Comparison of ENCODE assay signal across 9 cellular contexts in the genomic region with DNA sequence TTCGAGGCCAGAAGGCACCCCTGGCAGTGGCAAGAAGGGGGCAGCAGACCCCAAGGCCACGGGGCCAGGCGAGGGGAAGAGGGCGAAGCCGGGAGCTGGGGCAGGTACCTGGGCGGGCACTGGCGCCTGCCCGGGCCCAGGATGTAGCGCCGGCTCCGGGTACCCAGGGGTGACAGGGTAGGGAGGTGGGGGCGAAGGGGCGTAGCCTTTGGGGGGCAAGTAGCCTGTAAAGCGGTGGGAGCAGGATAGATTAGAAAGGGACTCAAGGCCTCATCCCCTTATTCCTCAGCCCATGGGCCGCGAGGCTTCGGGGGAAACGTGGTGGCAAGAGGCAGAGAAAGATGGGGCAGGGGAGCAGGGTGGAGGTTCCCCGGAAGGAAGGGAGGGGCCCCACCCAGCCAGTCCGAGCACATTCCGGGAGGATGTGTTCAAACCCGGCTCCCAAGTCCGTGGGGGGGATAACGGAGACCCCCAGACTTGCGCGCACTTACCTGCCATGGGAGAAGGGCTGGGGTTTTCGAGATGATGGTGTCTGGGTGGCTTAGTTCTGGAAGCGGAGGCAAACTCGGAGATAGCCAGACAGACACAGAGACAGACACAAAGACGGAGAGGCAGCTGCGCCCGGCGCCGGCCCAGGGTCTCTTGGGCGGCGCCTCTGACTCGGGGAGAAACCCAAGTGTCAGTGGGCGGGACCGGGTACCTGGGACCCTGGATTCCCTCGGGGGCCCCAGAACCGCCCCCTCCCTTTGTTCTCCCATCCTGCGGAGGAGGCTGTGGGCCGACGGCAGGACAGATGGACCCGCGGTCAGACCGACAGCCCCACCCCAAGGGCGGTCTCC. TPM values are rescaled to one million over a fixed set of nuclear protein-coding genes. Genes with fewer than 3 reads are reported as not detected.
DNase-seq lines count a peak whose midpoint lies in the region; ATAC-seq and TF ChIP-seq lines count a peak whose summit lies in the region.
"Had no signal": no experiment of that assay in that cellular context is flagged by ENCODE, and none has a peak within 500 bp of the region (broad histone marks: within the 10 kb centered on the region; RNA-seq: fewer than 3 reads in every experiment).

No MANE protein-coding gene starts in this region.

- no peak overlapping the region for H3K27ac Mint-ChIP-seq in WTC11

- peak; percentile 15 for ATAC-seq in GM19468 (IDR thresholded peaks at IDR 0.05; ENCODE audit: extremely low read depth, unreplicated experiment)
- peak; percentile 51 for ATAC-seq in WTC11

- CTCF ChIA-PET in WTC11 (lab: Charles Lee) = interaction anchor here (0.6 to 4.1 kb wide), 35 partner anchors 9 to 323 kb away, joined by 3 to 59 read pairs (median 7); partner anchors contain the start of genes ACAP1, CHRNB1, FGF11 and NLGN2

- H3K9me3 Mint-ChIP-seq in WTC11 = no peaks in the 10 kb centered on the region

- H3K9me3 ChIP-seq in HUES48 (ENCODE audit: control insufficient read depth, insufficient read depth, low read length) (no peaks in the 10 kb centered on the region), duodenal mucosa (ENCODE audit: control insufficient read depth in 1 of 2, low read length in 2 of 2) (no peaks in the 10 kb centered on the region), mucosa of rectum (ENCODE audit: control insufficient read depth in 2 of 2, low read length in 2 of 2) (no peaks in the 10 kb centered on the region), stomach smooth muscle (ENCODE audit: control insufficient read depth in 2 of 2, low read length in 2 of 2) (no peaks in the 10 kb centered on the region)

- peaks cover 20% of the 10 kb centered on the region for H3K36me3 Mint-ChIP-seq in WTC11

- H3K4me1 ChIP-seq in HUES48 (ENCODE audit: control insufficient read depth, insufficient read depth, low read length) (peaks cover 5% of the 10 kb centered on the region; the same call in 1 of the 2 replicates), duodenal mucosa (ENCODE audit: control insufficient read depth in 1 of 2, insufficient read depth in 2 of 2, low read length in 2 of 2) (peaks cover 10 to 14% of the 10 kb centered on the region in 2 donors), mucosa of rectum (ENCODE audit: control insufficient read depth in 2 of 2, insufficient read depth in 2 of 2, low read length in 2 of 2) (peaks cover 11 to 13% of the 10 kb centered on the region in 2 donors), stomach smooth muscle (ENCODE audit: control insufficient read depth, insufficient read depth, low read length) (peaks cover 20% of the 10 kb centered on the region)

- H3K4me3 ChIP-seq in HUES48 (ENCODE audit: low read depth, low read length) (peak overlapping the region; percentile 90), duodenal mucosa (ENCODE audit: low read depth in 1 of 2, low read length in 2 of 2) (peak overlapping the region; percentile 82 to 86), mucosa of rectum (ENCODE audit: low read length in 2 of 2) (peak overlapping the region; percentile 79 to 81), stomach smooth muscle (ENCODE audit: low read length in 2 of 2) (peak overlapping the region; percentile 76 to 84)

- H3K36me3 ChIP-seq in HUES48 (ENCODE audit: control insufficient read depth, insufficient read depth, low read length) (peaks cover 37% of the 10 kb centered on the region), duodenal mucosa (ENCODE audit: control insufficient read depth in 1 of 2, insufficient read depth in 2 of 2, low read length in 2 of 2) (peaks cover 5 to 13% of the 10 kb centered on the region in 2 donors), mucosa of rectum (ENCODE audit: control insufficient read depth in 2 of 2, insufficient read depth in 2 of 2, low read length in 2 of 2) (peaks cover 10 to 11% of the 10 kb centered on the region in 2 donors), stomach smooth muscle (ENCODE audit: control insufficient read depth in 2 of 2, insufficient read depth in 2 of 2, low read length in 2 of 2) (peaks cover 6 to 16% of the 10 kb centered on the region in 2 donors)

- peak overlapping the region; percentile 82 for H3K27ac ChIP-seq in HUES48 (ENCODE audit: low read depth, low read length)
- H3K27ac ChIP-seq in duodenal mucosa (ENCODE audit: low read depth, low read length) = peak overlapping the region; percentile 90
- peak overlapping the region; percentile 89 to 93 for H3K27ac ChIP-seq in mucosa of rectum (ENCODE audit: low read depth in 2 of 2, low read length in 2 of 2)
- peak overlapping the region; percentile 69 for H3K27ac ChIP-seq in stomach smooth muscle (ENCODE audit: low read length)

- H3K4me3 Mint-ChIP-seq in WTC11 = peak overlapping the region; percentile 90

- H3K27me3 ChIP-seq in HUES48 (ENCODE audit: control insufficient read depth, insufficient read depth, low read length) (no peaks in the 10 kb centered on the region), duodenal mucosa (ENCODE audit: control insufficient read depth in 1 of 2, insufficient read depth in 2 of 2, low read length in 2 of 2) (no peaks in the 10 kb centered on the region), mucosa of rectum (ENCODE audit: control insufficient read depth in 2 of 2, insufficient read depth in 2 of 2, low read length in 2 of 2) (no peaks in the 10 kb centered on the region), stomach smooth muscle (ENCODE audit: control insufficient read depth in 1 of 2, insufficient read depth in 2 of 2, low read length in 2 of 2) (no peaks in the 10 kb centered on the region)

- POLR2A ChIA-PET in WTC11 (lab: Charles Lee) = interaction anchor here (0.8 to 2.1 kb wide), 6 partner anchors 10 to 43 kb away, joined by 3 to 10 read pairs (median 4); partner anchors contain the start of genes TMEM102 and TMEM256

- H3K4me1 Mint-ChIP-seq in WTC11 = peaks cover 11% of the 10 kb centered on the region

- H3K9ac ChIP-seq in HUES48 (ENCODE audit: low read depth, low read length) (peak overlapping the region; percentile 56; the same call in 1 of the 2 replicates), duodenal mucosa (ENCODE audit: low read depth in 1 of 2, low read length in 2 of 2) (peak overlapping the region; percentile 64 to 67), mucosa of rectum (ENCODE audit: low read depth in 1 of 2, low read length in 2 of 2) (peak overlapping the region; percentile 65 to 90), stomach smooth muscle (ENCODE audit: low read length in 2 of 2) (peak overlapping the region; percentile 73 to 84)

- DNase-seq in COLO668 (lab: John Stamatoyannopoulos, UW; ENCODE audit: unreplicated experiment) (peak; percentile 38), WTC11 (ENCODE audit: low spot score) (peak; percentile 73), AML-193 (lab: John Stamatoyannopoulos, UW) (no peak)

- no peak for TF ChIP-seq CTCF in WTC11 (IDR thresholded peaks at IDR 0.05)

- no peaks in the 10 kb centered on the region; the same call in 1 of the 2 replicates for H3K27me3 Mint-ChIP-seq in WTC11 (ENCODE audit: low read depth)

TF ChIP-seq in WTC11, 78 proteins besides CTCF, POLR2A, EP300 and RAD21 (continues in another document):
- TF ChIP-seq, protein P1, sequence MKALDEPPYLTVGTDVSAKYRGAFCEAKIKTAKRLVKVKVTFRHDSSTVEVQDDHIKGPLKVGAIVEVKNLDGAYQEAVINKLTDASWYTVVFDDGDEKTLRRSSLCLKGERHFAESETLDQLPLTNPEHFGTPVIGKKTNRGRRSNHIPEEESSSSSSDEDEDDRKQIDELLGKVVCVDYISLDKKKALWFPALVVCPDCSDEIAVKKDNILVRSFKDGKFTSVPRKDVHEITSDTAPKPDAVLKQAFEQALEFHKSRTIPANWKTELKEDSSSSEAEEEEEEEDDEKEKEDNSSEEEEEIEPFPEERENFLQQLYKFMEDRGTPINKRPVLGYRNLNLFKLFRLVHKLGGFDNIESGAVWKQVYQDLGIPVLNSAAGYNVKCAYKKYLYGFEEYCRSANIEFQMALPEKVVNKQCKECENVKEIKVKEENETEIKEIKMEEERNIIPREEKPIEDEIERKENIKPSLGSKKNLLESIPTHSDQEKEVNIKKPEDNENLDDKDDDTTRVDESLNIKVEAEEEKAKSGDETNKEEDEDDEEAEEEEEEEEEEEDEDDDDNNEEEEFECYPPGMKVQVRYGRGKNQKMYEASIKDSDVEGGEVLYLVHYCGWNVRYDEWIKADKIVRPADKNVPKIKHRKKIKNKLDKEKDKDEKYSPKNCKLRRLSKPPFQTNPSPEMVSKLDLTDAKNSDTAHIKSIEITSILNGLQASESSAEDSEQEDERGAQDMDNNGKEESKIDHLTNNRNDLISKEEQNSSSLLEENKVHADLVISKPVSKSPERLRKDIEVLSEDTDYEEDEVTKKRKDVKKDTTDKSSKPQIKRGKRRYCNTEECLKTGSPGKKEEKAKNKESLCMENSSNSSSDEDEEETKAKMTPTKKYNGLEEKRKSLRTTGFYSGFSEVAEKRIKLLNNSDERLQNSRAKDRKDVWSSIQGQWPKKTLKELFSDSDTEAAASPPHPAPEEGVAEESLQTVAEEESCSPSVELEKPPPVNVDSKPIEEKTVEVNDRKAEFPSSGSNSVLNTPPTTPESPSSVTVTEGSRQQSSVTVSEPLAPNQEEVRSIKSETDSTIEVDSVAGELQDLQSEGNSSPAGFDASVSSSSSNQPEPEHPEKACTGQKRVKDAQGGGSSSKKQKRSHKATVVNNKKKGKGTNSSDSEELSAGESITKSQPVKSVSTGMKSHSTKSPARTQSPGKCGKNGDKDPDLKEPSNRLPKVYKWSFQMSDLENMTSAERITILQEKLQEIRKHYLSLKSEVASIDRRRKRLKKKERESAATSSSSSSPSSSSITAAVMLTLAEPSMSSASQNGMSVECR (CRISPR knock-in tag; IDR thresholded peaks at IDR 0.05; ENCODE audit: borderline replicate concordance) = 0 out of 2 replicates have a peak, but pooled peaks have one; percentile 55
- TF ChIP-seq, protein P2, sequence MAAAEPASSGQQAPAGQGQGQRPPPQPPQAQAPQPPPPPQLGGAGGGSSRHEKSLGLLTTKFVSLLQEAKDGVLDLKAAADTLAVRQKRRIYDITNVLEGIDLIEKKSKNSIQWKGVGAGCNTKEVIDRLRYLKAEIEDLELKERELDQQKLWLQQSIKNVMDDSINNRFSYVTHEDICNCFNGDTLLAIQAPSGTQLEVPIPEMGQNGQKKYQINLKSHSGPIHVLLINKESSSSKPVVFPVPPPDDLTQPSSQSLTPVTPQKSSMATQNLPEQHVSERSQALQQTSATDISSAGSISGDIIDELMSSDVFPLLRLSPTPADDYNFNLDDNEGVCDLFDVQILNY (CRISPR knock-in tag; IDR thresholded peaks at IDR 0.05) = peak; percentile 24; the same call in 1 of the 2 replicates
- no peak for TF ChIP-seq ATF3 (CRISPR knock-in tag; conservative IDR thresholded peaks at IDR 0.05)

RNA-seq across cellular contexts. Expression of gene PLSCR3, which starts 0.5 kb away (rescaled TPM):
- 34.1 to 42.7 TPM (median 37.6 TPM) in 3 replicates for total RNA-seq in WTC11 (2021)

RNA-seq across cellular contexts. Expression of gene TMEM256, which starts 10.1 kb away (rescaled TPM):
- 132 to 180 TPM (median 178 TPM) in 3 replicates for total RNA-seq in WTC11 (2021)

RNA-seq across cellular contexts. Expression of gene TNK1, which starts 12.9 kb away (rescaled TPM):
- total RNA-seq in WTC11 (2021) = 9.3 to 11.8 TPM (median 10.7 TPM) in 3 replicates

RNA-seq across cellular contexts. Expression of gene NLGN2, which starts 13.8 kb away (rescaled TPM):
- total RNA-seq in WTC11 (2021) = 76.7 to 112 TPM (median 96.9 TPM) in 3 replicates

RNA-seq across cellular contexts. Expression of gene SPEM1, which starts 26.3 kb away (rescaled TPM):
- 0.18 to 0.35 TPM in 2 of 3 replicates, not detected in the other for total RNA-seq in WTC11 (2021)
- total RNA-seq: activated CD8-positive, alpha-beta memory T cell treated with anti-CD3 and anti-CD28 coated beads for 36 hours had no signal

Comparison
In these comparisons a context has a peak if more than half of its experiments do, and no peak if none do; other contexts are left out.
1. DNase-seq: peak in COLO668 (single experiment) and WTC11 (single experiment); none in AML-193 (0 of 2).
2. Peak in every context shown above with its lines, with median percentiles within 50 percentile points of each other: H3K27ac ChIP-seq, H3K4me3 ChIP-seq and H3K9ac ChIP-seq.